ENCODE assay signal across 28 cellular contexts in the genomic region with DNA sequence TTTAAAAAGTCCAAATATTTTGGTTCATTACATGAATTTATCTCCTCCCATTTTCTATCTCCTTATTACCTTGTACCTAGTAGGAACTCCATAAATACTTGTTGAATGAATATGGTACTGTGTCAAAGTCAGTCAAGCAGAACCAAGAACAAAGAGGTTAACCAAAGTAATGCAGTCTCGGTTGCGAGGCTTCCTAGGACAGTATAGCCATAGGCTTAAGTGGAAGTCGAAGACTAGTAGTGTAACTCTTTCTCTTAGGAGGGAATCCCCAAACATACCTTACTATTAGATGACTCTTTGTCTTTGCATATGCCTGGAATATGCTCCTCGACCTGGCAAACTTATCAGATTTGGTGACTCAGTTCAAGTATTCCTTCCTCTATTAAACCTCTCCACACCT. TPM values are rescaled to one million over a fixed set of nuclear protein-coding genes. Genes with fewer than 3 reads are reported as not detected.
DNase-seq lines count a peak whose midpoint lies in the region; ATAC-seq and TF ChIP-seq lines count a peak whose summit lies in the region.
"Had no signal": no experiment of that assay in that cellular context is flagged by ENCODE, and none has a peak within 500 bp of the region (broad histone marks: within the 10 kb centered on the region; RNA-seq: fewer than 3 reads in every experiment).

No MANE protein-coding gene starts in this region.

- H3K9me3 Mint-ChIP-seq in natural killer cell (no peaks in the 10 kb centered on the region), T-cell (no peaks in the 10 kb centered on the region), immature natural killer cell (no peaks in the 10 kb centered on the region)
- H3K9me3 Mint-ChIP-seq in natural killer cell treated with Interleukin-12 subunit alpha and Interleukin-12 subunit beta and Interleukin-15 and Interleukin-18, amount 100 ng/mL, for 72 hours = no peaks in the 10 kb centered on the region
- H3K9me3 Mint-ChIP-seq: activated CD4-positive, alpha-beta memory T cell treated with anti-CD3 and anti-CD28 coated beads, Interleukin-2, amount 10 ng/mL, durations not matched to agents 7 days and 5 days; HFFc6; neural progenitor cell had no signal

- H3K36me3 Mint-ChIP-seq in natural killer cell (peaks cover 6% of the 10 kb centered on the region), T-cell (peaks cover 42% of the 10 kb centered on the region), immature natural killer cell (peaks cover 10 to 23% (median 12%) of the 10 kb centered on the region in 3 donors)
- peaks cover 6% of the 10 kb centered on the region for H3K36me3 Mint-ChIP-seq in natural killer cell treated with Interleukin-12 subunit alpha and Interleukin-12 subunit beta and Interleukin-15 and Interleukin-18, amount 100 ng/mL, for 72 hours

- CTCF ChIA-PET in T-cell (lab: Charles Lee) = interaction anchor here in 1 of 2 donors (1.0 kb wide), 1 partner anchor 21 kb away, joined by 4 read pairs; no protein-coding TSS in a partner anchor

- DNase-seq in natural killer cell = no peak
- no peak for DNase-seq in natural killer cell treated with Interleukin-12 subunit alpha and Interleukin-12 subunit beta and Interleukin-15 and Interleukin-18, amount 100 ng/mL, for 72 hours (ENCODE audit: low spot score)
- DNase-seq in T-cell = no peak
- DNase-seq in immature natural killer cell = no peak
- no peak for DNase-seq in NAMALWA (ENCODE audit: low spot score)
- DNase-seq: activated CD4-positive, alpha-beta memory T cell treated with anti-CD3 and anti-CD28 coated beads, Interleukin-2, amount 10 ng/mL, durations not matched to agents 7 days and 5 days; activated effector memory CD4-positive, alpha-beta T cell treated with anti-CD3 and anti-CD28 coated beads, Interleukin-2, amount 50 U/mL, for 16 hours; body of pancreas; HFFc6; lower lobe of right lung; NCI-H1105 treated with DMSO at 0.1 percent for 48 hours; NCI-H2029; NCI-H526; pancreas; retina; SK-N-SH; stimulated activated naive CD4-positive, alpha-beta T cell; T-helper 17 cell; upper lobe of left lung had no signal

- H3K4me1 ChIP-seq in urinary bladder (ENCODE audit: insufficient read depth) = no peaks in the 10 kb centered on the region
- H3K4me1 ChIP-seq: neural progenitor cell had no signal

- H3K36me3 ChIP-seq in urinary bladder (ENCODE audit: insufficient read depth) = no peaks in the 10 kb centered on the region
- H3K36me3 ChIP-seq: neural progenitor cell, pancreas had no signal

- peak overlapping the region; percentile 18 for H3K27ac ChIP-seq in urinary bladder (ENCODE audit: low read depth)
- H3K27ac ChIP-seq: BLaER1, body of pancreas, lower lobe of right lung, neural progenitor cell, pancreas, upper lobe of left lung had no signal

- H3K4me3 ChIP-seq in urinary bladder (ENCODE audit: low read depth, low read length) = no peak overlapping the region
- H3K4me3 ChIP-seq: BLaER1, body of pancreas, K562, lower lobe of right lung, neural progenitor cell, pancreas, upper lobe of left lung had no signal

- peaks cover 5 to 38% of the 10 kb centered on the region in 2 donors for H3K4me1 Mint-ChIP-seq in natural killer cell
- H3K4me1 Mint-ChIP-seq in natural killer cell treated with Interleukin-12 subunit alpha and Interleukin-12 subunit beta and Interleukin-15 and Interleukin-18, amount 100 ng/mL, for 72 hours (ENCODE audit: low read depth in 2 of 2) = peaks cover 23 to 24% of the 10 kb centered on the region in 2 donors
- H3K4me1 Mint-ChIP-seq in T-cell = peaks cover 37 to 45% (median 40%) of the 10 kb centered on the region in 3 donors
- H3K4me1 Mint-ChIP-seq in immature natural killer cell = peaks cover 11 to 30% of the 10 kb centered on the region in 2 donors

- no peak overlapping the region for H3K4me3 Mint-ChIP-seq in natural killer cell
- no peak overlapping the region for H3K4me3 Mint-ChIP-seq in natural killer cell treated with Interleukin-12 subunit alpha and Interleukin-12 subunit beta and Interleukin-15 and Interleukin-18, amount 100 ng/mL, for 72 hours
- no peak overlapping the region for H3K4me3 Mint-ChIP-seq in T-cell
- no peak overlapping the region for H3K4me3 Mint-ChIP-seq in immature natural killer cell
- H3K4me3 Mint-ChIP-seq: activated CD4-positive, alpha-beta memory T cell treated with anti-CD3 and anti-CD28 coated beads, Interleukin-2, amount 10 ng/mL, durations not matched to agents 7 days and 5 days; HFFc6; neural progenitor cell; T-helper 17 cell had no signal

- intact Hi-C loops in natural killer cell (cut with micrococcal nuclease) = loop anchor here (5.0 kb wide), 1 partner anchor 522 kb away; no protein-coding TSS in a partner anchor

- 85% methylated on average over 4 of the region's 4 CpGs for WGBS in urinary bladder

- H3K27ac Mint-ChIP-seq in natural killer cell (peak overlapping the region; percentile 31 to 43), T-cell (peak overlapping the region; percentile 13 to 55), immature natural killer cell (peak overlapping the region; percentile 1 to 71 (median 63))
- H3K27ac Mint-ChIP-seq in natural killer cell treated with Interleukin-12 subunit alpha and Interleukin-12 subunit beta and Interleukin-15 and Interleukin-18, amount 100 ng/mL, for 72 hours = peak overlapping the region in 1 of 2 donors; percentile 2
- H3K27ac Mint-ChIP-seq: activated CD4-positive, alpha-beta memory T cell treated with anti-CD3 and anti-CD28 coated beads, Interleukin-2, amount 10 ng/mL, durations not matched to agents 7 days and 5 days; HFFc6 had no signal

- POLR2A ChIA-PET in T-cell (lab: Charles Lee) = interaction anchor here in 1 of 2 donors (0.6 kb wide), 1 partner anchor 15 kb away, joined by 13 read pairs; no protein-coding TSS in a partner anchor

- no peak for TF ChIP-seq CTCF in natural killer cell (IDR thresholded peaks at IDR 0.05)

- no peak for ATAC-seq in natural killer cell
- ATAC-seq in natural killer cell treated with Interleukin-12 subunit alpha and Interleukin-12 subunit beta and Interleukin-15 and Interleukin-18, amount 100 ng/mL, for 72 hours = no peak
- no peak for ATAC-seq in T-cell (replicated peaks in 1 of 4)
- no peak for ATAC-seq in HG03139 (IDR thresholded peaks at IDR 0.05; ENCODE audit: unreplicated experiment)
- no peak for ATAC-seq in GM18517 (IDR thresholded peaks at IDR 0.05; ENCODE audit: unreplicated experiment)
- ATAC-seq: activated CD4-positive, CD25-positive, alpha-beta regulatory T cell treated with anti-CD3 and anti-CD28 coated beads, Interleukin-2, amount 50 U/mL, for 24 hours; body of pancreas; K562; lower lobe of right lung; pancreas; Right ventricle myocardium inferior; T-helper 17 cell had no signal

- H3K27me3 Mint-ChIP-seq in natural killer cell (ENCODE audit: low read depth in 2 of 2) = no peaks in the 10 kb centered on the region
- no peaks in the 10 kb centered on the region for H3K27me3 Mint-ChIP-seq in natural killer cell treated with Interleukin-12 subunit alpha and Interleukin-12 subunit beta and Interleukin-15 and Interleukin-18, amount 100 ng/mL, for 72 hours
- no peaks in the 10 kb centered on the region for H3K27me3 Mint-ChIP-seq in T-cell
- H3K27me3 Mint-ChIP-seq in immature natural killer cell (ENCODE audit: low read depth in 3 of 3) = peaks cover 4 to 10% (median 6%) of the 10 kb centered on the region in 3 donors
- H3K27me3 Mint-ChIP-seq: activated CD4-positive, alpha-beta memory T cell treated with anti-CD3 and anti-CD28 coated beads, Interleukin-2, amount 10 ng/mL, durations not matched to agents 7 days and 5 days; T-helper 17 cell had no signal

RNA-seq across cellular contexts. Expression of a gene that starts 4.8 kb away (rescaled TPM):
- total RNA-seq in natural killer cell (10 to 100 TPM; 12.0 to 21.4 (median 17.3) TPM), T-cell (10 to 100 TPM; 12.4 to 17.6 (median 13.7) TPM), urinary bladder (13.6 TPM)
- 1 to 10 TPM; 4.2 to 6.7 TPM for total RNA-seq in natural killer cell treated with Interleukin-12 subunit alpha and Interleukin-12 subunit beta and Interleukin-15 and Interleukin-18, amount 100 ng/mL, for 72 hours
- polyA plus RNA-seq in immature natural killer cell (10 to 100 TPM; 11.6 to 21.3 (median 20.7) TPM), urinary bladder (9.0 TPM)

RNA-seq across cellular contexts. Expression of a gene that starts 4.9 kb away (rescaled TPM):
- total RNA-seq in natural killer cell (10 to 100 TPM in 2 of 3 donors, 1 to 10 TPM in 1; 8.4 to 16.0 (median 11.5) TPM), T-cell (10 to 100 TPM; 14.0 to 16.2 (median 15.8) TPM), urinary bladder (12.2 TPM)
- total RNA-seq in natural killer cell treated with Interleukin-12 subunit alpha and Interleukin-12 subunit beta and Interleukin-15 and Interleukin-18, amount 100 ng/mL, for 72 hours = 1 to 10 TPM; 7.9 to 8.6 TPM
- polyA plus RNA-seq in immature natural killer cell (10 to 100 TPM in 2 of 3 donors, 1 to 10 TPM in 1; 7.9 to 15.9 (median 11.0) TPM), urinary bladder (2.5 TPM)

RNA-seq across cellular contexts. Expression of a gene that starts 18.1 kb away (rescaled TPM):
- total RNA-seq in natural killer cell (1 to 10 TPM; 1.3 to 2.6 (median 1.9) TPM), T-cell (1 to 10 TPM; 2.1 to 3.1 (median 2.3) TPM), urinary bladder (1.5 TPM)
- total RNA-seq in natural killer cell treated with Interleukin-12 subunit alpha and Interleukin-12 subunit beta and Interleukin-15 and Interleukin-18, amount 100 ng/mL, for 72 hours = not detected
- polyA plus RNA-seq in immature natural killer cell (1 to 10 TPM in 2 of 3 donors, under 1 TPM in 1; 0.80 to 3.4 (median 2.4) TPM), urinary bladder (0.60 TPM)
- total RNA-seq: HFFc6, Right ventricle myocardium inferior, skeletal muscle tissue had no signal

RNA-seq across cellular contexts. Expression of a gene that starts 21.3 kb away (rescaled TPM):
- total RNA-seq in natural killer cell (10 to 100 TPM; 22.9 to 33.6 (median 26.7) TPM), T-cell (10 to 100 TPM; 27.5 to 60.4 (median 56.7) TPM), urinary bladder (31.6 TPM)
- 10 to 100 TPM; 36.1 to 44.2 TPM for total RNA-seq in natural killer cell treated with Interleukin-12 subunit alpha and Interleukin-12 subunit beta and Interleukin-15 and Interleukin-18, amount 100 ng/mL, for 72 hours
- polyA plus RNA-seq in immature natural killer cell (10 to 100 TPM; 29.5 to 53.3 (median 30.4) TPM), urinary bladder (32.1 TPM)

RNA-seq across cellular contexts. Expression of a gene that starts 21.4 kb away (rescaled TPM):
- 10 to 100 TPM; 16.0 to 18.6 (median 16.9) TPM for total RNA-seq in natural killer cell
- 10 to 100 TPM; 19.3 to 22.4 TPM for total RNA-seq in natural killer cell treated with Interleukin-12 subunit alpha and Interleukin-12 subunit beta and Interleukin-15 and Interleukin-18, amount 100 ng/mL, for 72 hours
- 10 to 100 TPM; 12.7 to 20.5 (median 17.9) TPM for total RNA-seq in T-cell
- 10 to 100 TPM; 18.0 to 20.5 (median 18.3) TPM for polyA plus RNA-seq in immature natural killer cell
- 46.3 TPM for total RNA-seq in urinary bladder
- 17.9 TPM for polyA plus RNA-seq in urinary bladder
